Comparison of ENCODE assay signal across 1 cellular context in genomic region chr17:82267575-82268379, GRCh38.
TF ChIP-seq lines count a peak whose summit lies in the region.

No MANE protein-coding gene starts in this region.

TF ChIP-seq in HepG2, 621 proteins besides CTCF, POLR2A, EP300 and RAD21 (continued from another document and continues in another):
- no peak for TF ChIP-seq ZMAT5 (CRISPR knock-in tag; IDR thresholded peaks at IDR 0.05; ENCODE audit: borderline replicate concordance, low read depth)
- peak; percentile 96 for TF ChIP-seq HDAC1 (CRISPR knock-in tag; IDR thresholded peaks at IDR 0.05)
- no peak; the same call in 1 of the 2 replicates for TF ChIP-seq SMARCC2 (IDR thresholded peaks at IDR 0.05)
- TF ChIP-seq, protein P1, sequence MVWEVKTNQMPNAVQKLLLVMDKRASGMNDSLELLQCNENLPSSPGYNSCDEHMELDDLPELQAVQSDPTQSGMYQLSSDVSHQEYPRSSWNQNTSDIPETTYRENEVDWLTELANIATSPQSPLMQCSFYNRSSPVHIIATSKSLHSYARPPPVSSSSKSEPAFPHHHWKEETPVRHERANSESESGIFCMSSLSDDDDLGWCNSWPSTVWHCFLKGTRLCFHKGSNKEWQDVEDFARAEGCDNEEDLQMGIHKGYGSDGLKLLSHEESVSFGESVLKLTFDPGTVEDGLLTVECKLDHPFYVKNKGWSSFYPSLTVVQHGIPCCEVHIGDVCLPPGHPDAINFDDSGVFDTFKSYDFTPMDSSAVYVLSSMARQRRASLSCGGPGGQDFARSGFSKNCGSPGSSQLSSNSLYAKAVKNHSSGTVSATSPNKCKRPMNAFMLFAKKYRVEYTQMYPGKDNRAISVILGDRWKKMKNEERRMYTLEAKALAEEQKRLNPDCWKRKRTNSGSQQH (CRISPR knock-in tag; IDR thresholded peaks at IDR 0.05; ENCODE audit: low read depth): no peak; the same call in 1 of the 2 replicates
- TF ChIP-seq ZNF292 (CRISPR knock-in tag; IDR thresholded peaks at IDR 0.05; ENCODE audit: borderline replicate concordance, low read depth): peak; percentile 95
- peak; percentile 88; the same call in 1 of the 2 replicates for TF ChIP-seq ZNF839 (CRISPR knock-in tag; IDR thresholded peaks at IDR 0.05; ENCODE audit: borderline replicate concordance)
- TF ChIP-seq TBL1XR1 (IDR thresholded peaks at IDR 0.05; ENCODE audit: borderline replicate concordance, low read length, partially characterized antibody): peak; percentile 92
- TF ChIP-seq ZNF639 (CRISPR knock-in tag; conservative IDR thresholded peaks at IDR 0.05): peak; percentile 56; the same call in 1 of the 2 replicates
- no peak for TF ChIP-seq GABPA (IDR thresholded peaks at IDR 0.05; ENCODE audit: low read depth, low read length)
- TF ChIP-seq GABPA (CRISPR knock-in tag; IDR thresholded peaks at IDR 0.05; ENCODE audit: low read depth): peak; percentile 54; the same call in 1 of the 2 replicates
- peak; percentile 96 for TF ChIP-seq BRCA1 (CRISPR knock-in tag; IDR thresholded peaks at IDR 0.05)
- 0 out of 2 replicates have a peak, but pooled peaks have one; percentile 75 for TF ChIP-seq THYN1 (CRISPR knock-in tag; IDR thresholded peaks at IDR 0.05; ENCODE audit: borderline replicate concordance, low read depth)
- TF ChIP-seq ZNF749 (CRISPR knock-in tag; IDR thresholded peaks at IDR 0.05; ENCODE audit: borderline replicate concordance): peak; percentile 82
- TF ChIP-seq RARA (CRISPR knock-in tag; IDR thresholded peaks at IDR 0.05): peak; percentile 99
- TF ChIP-seq ZNF510 (CRISPR knock-in tag; IDR thresholded peaks at IDR 0.05; ENCODE audit: low read depth): no peak
- peak; percentile 74 for TF ChIP-seq ZMYM3 (CRISPR knock-in tag; IDR thresholded peaks at IDR 0.05)
- no peak for TF ChIP-seq PCBP2 (optimal IDR thresholded peaks at IDR 0.05; ENCODE audit: low read depth, low read length, poor library complexity, severe bottlenecking)
- TF ChIP-seq, protein P2, sequence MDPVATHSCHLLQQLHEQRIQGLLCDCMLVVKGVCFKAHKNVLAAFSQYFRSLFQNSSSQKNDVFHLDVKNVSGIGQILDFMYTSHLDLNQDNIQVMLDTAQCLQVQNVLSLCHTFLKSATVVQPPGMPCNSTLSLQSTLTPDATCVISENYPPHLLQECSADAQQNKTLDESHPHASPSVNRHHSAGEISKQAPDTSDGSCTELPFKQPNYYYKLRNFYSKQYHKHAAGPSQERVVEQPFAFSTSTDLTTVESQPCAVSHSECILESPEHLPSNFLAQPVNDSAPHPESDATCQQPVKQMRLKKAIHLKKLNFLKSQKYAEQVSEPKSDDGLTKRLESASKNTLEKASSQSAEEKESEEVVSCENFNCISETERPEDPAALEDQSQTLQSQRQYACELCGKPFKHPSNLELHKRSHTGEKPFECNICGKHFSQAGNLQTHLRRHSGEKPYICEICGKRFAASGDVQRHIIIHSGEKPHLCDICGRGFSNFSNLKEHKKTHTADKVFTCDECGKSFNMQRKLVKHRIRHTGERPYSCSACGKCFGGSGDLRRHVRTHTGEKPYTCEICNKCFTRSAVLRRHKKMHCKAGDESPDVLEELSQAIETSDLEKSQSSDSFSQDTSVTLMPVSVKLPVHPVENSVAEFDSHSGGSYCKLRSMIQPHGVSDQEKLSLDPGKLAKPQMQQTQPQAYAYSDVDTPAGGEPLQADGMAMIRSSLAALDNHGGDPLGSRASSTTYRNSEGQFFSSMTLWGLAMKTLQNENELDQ (CRISPR knock-in tag; IDR thresholded peaks at IDR 0.05; ENCODE audit: borderline replicate concordance): no peak
- no peak for TF ChIP-seq ARHGAP35 (CRISPR knock-in tag; IDR thresholded peaks at IDR 0.05; ENCODE audit: borderline replicate concordance)
- peak; percentile 98 for TF ChIP-seq PATZ1 (CRISPR knock-in tag; IDR thresholded peaks at IDR 0.05)
- TF ChIP-seq, protein P3, sequence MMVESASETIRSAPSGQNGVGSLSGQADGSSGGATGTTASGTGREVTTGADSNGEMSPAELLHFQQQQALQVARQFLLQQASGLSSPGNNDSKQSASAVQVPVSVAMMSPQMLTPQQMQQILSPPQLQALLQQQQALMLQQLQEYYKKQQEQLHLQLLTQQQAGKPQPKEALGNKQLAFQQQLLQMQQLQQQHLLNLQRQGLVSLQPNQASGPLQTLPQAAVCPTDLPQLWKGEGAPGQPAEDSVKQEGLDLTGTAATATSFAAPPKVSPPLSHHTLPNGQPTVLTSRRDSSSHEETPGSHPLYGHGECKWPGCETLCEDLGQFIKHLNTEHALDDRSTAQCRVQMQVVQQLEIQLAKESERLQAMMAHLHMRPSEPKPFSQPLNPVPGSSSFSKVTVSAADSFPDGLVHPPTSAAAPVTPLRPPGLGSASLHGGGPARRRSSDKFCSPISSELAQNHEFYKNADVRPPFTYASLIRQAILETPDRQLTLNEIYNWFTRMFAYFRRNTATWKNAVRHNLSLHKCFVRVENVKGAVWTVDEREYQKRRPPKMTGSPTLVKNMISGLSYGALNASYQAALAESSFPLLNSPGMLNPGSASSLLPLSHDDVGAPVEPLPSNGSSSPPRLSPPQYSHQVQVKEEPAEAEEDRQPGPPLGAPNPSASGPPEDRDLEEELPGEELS (CRISPR knock-in tag; IDR thresholded peaks at IDR 0.05): peak; percentile 92
- TF ChIP-seq, protein P4, sequence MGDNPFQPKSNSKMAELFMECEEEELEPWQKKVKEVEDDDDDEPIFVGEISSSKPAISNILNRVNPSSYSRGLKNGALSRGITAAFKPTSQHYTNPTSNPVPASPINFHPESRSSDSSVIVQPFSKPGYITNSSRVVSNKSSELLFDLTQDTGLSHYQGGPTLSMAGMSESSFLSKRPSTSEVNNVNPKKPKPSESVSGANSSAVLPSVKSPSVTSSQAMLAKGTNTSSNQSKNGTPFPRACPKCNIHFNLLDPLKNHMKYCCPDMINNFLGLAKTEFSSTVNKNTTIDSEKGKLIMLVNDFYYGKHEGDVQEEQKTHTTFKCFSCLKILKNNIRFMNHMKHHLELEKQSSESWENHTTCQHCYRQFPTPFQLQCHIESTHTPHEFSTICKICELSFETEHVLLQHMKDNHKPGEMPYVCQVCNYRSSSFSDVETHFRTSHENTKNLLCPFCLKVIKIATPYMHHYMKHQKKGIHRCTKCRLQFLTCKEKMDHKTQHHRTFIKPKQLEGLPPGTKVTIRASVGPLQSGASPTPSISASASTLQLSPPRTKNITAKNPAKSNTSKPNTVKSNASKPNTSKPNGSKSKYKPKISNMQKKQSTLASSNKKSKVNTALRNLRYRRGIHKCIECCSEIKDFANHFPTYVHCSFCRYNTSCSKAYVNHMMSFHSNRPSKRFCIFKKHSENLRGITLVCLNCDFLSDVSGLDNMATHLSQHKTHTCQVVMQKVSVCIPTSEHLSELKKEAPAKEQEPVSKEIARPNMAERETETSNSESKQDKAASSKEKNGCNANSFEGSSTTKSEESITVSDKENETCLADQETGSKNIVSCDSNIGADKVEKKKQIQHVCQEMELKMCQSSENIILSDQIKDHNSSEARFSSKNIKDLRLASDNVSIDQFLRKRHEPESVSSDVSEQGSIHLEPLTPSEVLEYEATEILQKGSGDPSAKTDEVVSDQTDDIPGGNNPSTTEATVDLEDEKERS (CRISPR knock-in tag; IDR thresholded peaks at IDR 0.05): peak; percentile 89
- no peak for TF ChIP-seq HNRNPH1 (optimal IDR thresholded peaks at IDR 0.05; ENCODE audit: low read depth, low read length)
- no peak for TF ChIP-seq HDAC6 (IDR thresholded peaks at IDR 0.05; ENCODE audit: low read depth, low read length)
- TF ChIP-seq ZNF589 (CRISPR knock-in tag; conservative IDR thresholded peaks at IDR 0.05): peak; percentile 63; the same call in 1 of the 2 replicates
- TF ChIP-seq ZFP1 (CRISPR knock-in tag; IDR thresholded peaks at IDR 0.05): peak; percentile 86; the same call in 1 of the 2 replicates
- no peak for TF ChIP-seq ZNF367 (CRISPR knock-in tag; IDR thresholded peaks at IDR 0.05; ENCODE audit: borderline replicate concordance)
- TF ChIP-seq DR1 (CRISPR knock-in tag; IDR thresholded peaks at IDR 0.05): peak; percentile 61; the same call in 1 of the 2 replicates
- no peak for TF ChIP-seq ZNF282 (IDR thresholded peaks at IDR 0.05; ENCODE audit: partially characterized antibody)
- TF ChIP-seq MYPOP (CRISPR knock-in tag; IDR thresholded peaks at IDR 0.05): peak; percentile 87
- TF ChIP-seq SKI (IDR thresholded peaks at IDR 0.05; ENCODE audit: partially characterized antibody): peak; percentile 94
- no peak for TF ChIP-seq GTF3A (CRISPR knock-in tag; conservative IDR thresholded peaks at IDR 0.05)
- no peak for TF ChIP-seq NFYB (CRISPR knock-in tag; IDR thresholded peaks at IDR 0.05)
- TF ChIP-seq, protein P5, sequence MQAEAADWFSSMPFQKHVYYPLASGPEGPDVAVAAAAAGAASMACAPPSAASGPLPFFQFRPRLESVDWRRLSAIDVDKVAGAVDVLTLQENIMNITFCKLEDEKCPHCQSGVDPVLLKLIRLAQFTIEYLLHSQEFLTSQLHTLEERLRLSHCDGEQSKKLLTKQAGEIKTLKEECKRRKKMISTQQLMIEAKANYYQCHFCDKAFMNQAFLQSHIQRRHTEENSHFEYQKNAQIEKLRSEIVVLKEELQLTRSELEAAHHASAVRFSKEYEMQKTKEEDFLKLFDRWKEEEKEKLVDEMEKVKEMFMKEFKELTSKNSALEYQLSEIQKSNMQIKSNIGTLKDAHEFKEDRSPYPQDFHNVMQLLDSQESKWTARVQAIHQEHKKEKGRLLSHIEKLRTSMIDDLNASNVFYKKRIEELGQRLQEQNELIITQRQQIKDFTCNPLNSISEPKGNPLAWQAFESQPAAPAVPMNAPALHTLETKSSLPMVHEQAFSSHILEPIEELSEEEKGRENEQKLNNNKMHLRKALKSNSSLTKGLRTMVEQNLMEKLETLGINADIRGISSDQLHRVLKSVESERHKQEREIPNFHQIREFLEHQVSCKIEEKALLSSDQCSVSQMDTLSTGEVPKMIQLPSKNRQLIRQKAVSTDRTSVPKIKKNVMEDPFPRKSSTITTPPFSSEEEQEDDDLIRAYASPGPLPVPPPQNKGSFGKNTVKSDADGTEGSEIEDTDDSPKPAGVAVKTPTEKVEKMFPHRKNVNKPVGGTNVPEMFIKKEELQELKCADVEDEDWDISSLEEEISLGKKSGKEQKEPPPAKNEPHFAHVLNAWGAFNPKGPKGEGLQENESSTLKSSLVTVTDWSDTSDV (CRISPR knock-in tag; IDR thresholded peaks at IDR 0.05): peak; percentile 71; the same call in 1 of the 2 replicates
- no peak for TF ChIP-seq ZKSCAN5 (CRISPR knock-in tag; IDR thresholded peaks at IDR 0.05)
- peak; percentile 82 for TF ChIP-seq ZNF580 (CRISPR knock-in tag; IDR thresholded peaks at IDR 0.05; ENCODE audit: borderline replicate concordance, low read depth)
- peak; percentile 100 for TF ChIP-seq FOSL2 (CRISPR knock-in tag; IDR thresholded peaks at IDR 0.05)
